Comparison of ENCODE assay signal across 13 cellular contexts in genomic region chr2:50611261-50612020, GRCh38.
DNase-seq lines count a peak whose midpoint lies in the region; ATAC-seq, FAIRE-seq and TF ChIP-seq lines count a peak whose summit lies in the region.
"Had no signal": no experiment of that assay in that cellular context is flagged by ENCODE, and none has a peak within 500 bp of the region (broad histone marks: within the 10 kb centered on the region; RNA-seq: fewer than 3 reads in every experiment).

No MANE protein-coding gene starts in this region.

- H4K20me1 ChIP-seq in keratinocyte (ENCODE audit: control insufficient read depth, extremely low read depth, insufficient read depth, low read length) = no peaks in the 10 kb centered on the region

- H3K4me2 ChIP-seq in keratinocyte (ENCODE audit: control insufficient read depth, extremely low read depth, insufficient read depth, low read depth, low read length) (peak overlapping the region; percentile 29), mesendoderm (ENCODE audit: low read length) (no peak overlapping the region)

- FAIRE-seq in keratinocyte (lab: Jason Lieb, UNC) = no peak
- FAIRE-seq: RCC 7860 had no signal

- peak overlapping the region; percentile 59 for H2AFZ ChIP-seq in keratinocyte (ENCODE audit: control insufficient read depth, low read length)

- H3K23ac ChIP-seq in mesendoderm (ENCODE audit: low read length) = no peak overlapping the region

- no peak overlapping the region for H2AK5ac ChIP-seq in mesendoderm (ENCODE audit: low read length)

- ATAC-seq in GM19455 (IDR thresholded peaks at IDR 0.05; ENCODE audit: unreplicated experiment) = no peak

- H3K4ac ChIP-seq in mesendoderm (ENCODE audit: low read depth, low read length) = no peak overlapping the region

- H3K79me2 ChIP-seq in keratinocyte (ENCODE audit: control insufficient read depth, insufficient read depth, low read length) (no peaks in the 10 kb centered on the region), mesendoderm (ENCODE audit: control insufficient read depth, insufficient read depth, low read length) (no peaks in the 10 kb centered on the region)

- H3K36me3 ChIP-seq in keratinocyte (ENCODE audit: control insufficient read depth in 2 of 2, extremely low read depth in 1 of 2, insufficient read depth in 2 of 2, low read length in 2 of 2) = no peaks in the 10 kb centered on the region
- H3K36me3 ChIP-seq in mesendoderm (ENCODE audit: control insufficient read depth, insufficient read depth, low read length) = no peaks in the 10 kb centered on the region

- no peak overlapping the region for H4K8ac ChIP-seq in mesendoderm (ENCODE audit: low read depth, low read length)

- no peak overlapping the region for H4K5ac ChIP-seq in mesendoderm (ENCODE audit: low read length)

- H2BK120ac ChIP-seq in mesendoderm (ENCODE audit: low read depth, low read length) = no peak overlapping the region

- H3K27me3 ChIP-seq in keratinocyte (ENCODE audit: control insufficient read depth, extremely low read depth, insufficient read depth, low read length) = no peaks in the 10 kb centered on the region
- H3K27me3 ChIP-seq in mesendoderm (ENCODE audit: insufficient read depth, low read length, poor library complexity) = no peaks in the 10 kb centered on the region

- H3K9ac ChIP-seq in keratinocyte (ENCODE audit: control insufficient read depth, extremely low read depth, insufficient read depth, low read length) (no peak overlapping the region), mesendoderm (ENCODE audit: low read length) (no peak overlapping the region)

- H2BK15ac ChIP-seq in mesendoderm (replicated peaks; ENCODE audit: low read depth) = no peak overlapping the region

- no CpG with 5 or more reads among the region's 3 CpGs for WGBS in mesendoderm (ENCODE audit: extremely low coverage, insufficient coverage, low lambda C conversion rate)

- dilution Hi-C loops in keratinocyte (cut with MboI; ENCODE audit: extremely low pct_ligation_motif_present, low sequenced_read_pairs) = no loop called here

- no peak for TF ChIP-seq CTCF in keratinocyte (optimal IDR thresholded peaks at IDR 0.05 in 1 of 3, IDR thresholded peaks at IDR 0.05 in 1 of 3, conservative IDR thresholded peaks at IDR 0.05 in 1 of 3; ENCODE audit: extremely low read depth in 1 of 3, insufficient read depth in 2 of 3, low read length in 3 of 3)

- DNase-seq in D341Med (ENCODE audit: low spot score) = peak; percentile 59
- peak; percentile 66 for DNase-seq in NCI-H1092 treated with DMSO at 0.1 percent for 48 hours (lab: John Stamatoyannopoulos, UW)
- DNase-seq in NCI-H69 (lab: John Stamatoyannopoulos, UW) = peak; percentile 89
- DNase-seq in keratinocyte (ENCODE audit: low read depth, low spot score) = no peak
- DNase-seq in mesendoderm = no peak
- DNase-seq in cortex of kidney (lab: John Stamatoyannopoulos, UW) = no peak
- DNase-seq: AML-193, Calu3, GOT3, MV-4-11, NCI-H774 had no signal

- H3K9me3 ChIP-seq in keratinocyte (ENCODE audit: control insufficient read depth, low read depth, low read length) = no peaks in the 10 kb centered on the region

- H3K4me3 ChIP-seq in keratinocyte (ENCODE audit: control insufficient read depth in 2 of 3, extremely low read depth in 1 of 3, insufficient read depth in 2 of 3, low read depth in 1 of 3, low read length in 3 of 3) = no peak overlapping the region
- no peak overlapping the region for H3K4me3 ChIP-seq in mesendoderm (ENCODE audit: low read length)

- H3K4me1 ChIP-seq in keratinocyte (ENCODE audit: control insufficient read depth, extremely low read depth, insufficient read depth, low read length) (peaks cover 21% of the 10 kb centered on the region), mesendoderm (ENCODE audit: control insufficient read depth, low read depth, low read length) (no peaks in the 10 kb centered on the region)

- H3K18ac ChIP-seq in mesendoderm (ENCODE audit: low read length) = no peak overlapping the region

- no peak overlapping the region for H3K56ac ChIP-seq in mesendoderm (ENCODE audit: low read length)

- H3K79me1 ChIP-seq in mesendoderm (ENCODE audit: low read length) = no peaks in the 10 kb centered on the region

- H3K27ac ChIP-seq in keratinocyte (ENCODE audit: control insufficient read depth, insufficient read depth, low read length) (no peak overlapping the region), mesendoderm (ENCODE audit: low read depth, low read length) (no peak overlapping the region)

- H2BK5ac ChIP-seq in mesendoderm (ENCODE audit: low read length) = no peak overlapping the region

- no peaks in the 10 kb centered on the region for H3K9me1 ChIP-seq in keratinocyte (ENCODE audit: control insufficient read depth, extremely low read depth, insufficient read depth, low read length)

Comparison
In these comparisons a context has a peak if more than half of its experiments do, and no peak if none do; other contexts are left out.
1. DNase-seq: peak in D341Med (single experiment), NCI-H1092 treated with DMSO at 0.1 percent for 48 hours (single experiment) and NCI-H69 (single experiment); none in keratinocyte (single experiment), mesendoderm (single experiment) and cortex of kidney (single experiment).